Comparison of ENCODE assay signal across 18 cellular contexts in the genomic region with DNA sequence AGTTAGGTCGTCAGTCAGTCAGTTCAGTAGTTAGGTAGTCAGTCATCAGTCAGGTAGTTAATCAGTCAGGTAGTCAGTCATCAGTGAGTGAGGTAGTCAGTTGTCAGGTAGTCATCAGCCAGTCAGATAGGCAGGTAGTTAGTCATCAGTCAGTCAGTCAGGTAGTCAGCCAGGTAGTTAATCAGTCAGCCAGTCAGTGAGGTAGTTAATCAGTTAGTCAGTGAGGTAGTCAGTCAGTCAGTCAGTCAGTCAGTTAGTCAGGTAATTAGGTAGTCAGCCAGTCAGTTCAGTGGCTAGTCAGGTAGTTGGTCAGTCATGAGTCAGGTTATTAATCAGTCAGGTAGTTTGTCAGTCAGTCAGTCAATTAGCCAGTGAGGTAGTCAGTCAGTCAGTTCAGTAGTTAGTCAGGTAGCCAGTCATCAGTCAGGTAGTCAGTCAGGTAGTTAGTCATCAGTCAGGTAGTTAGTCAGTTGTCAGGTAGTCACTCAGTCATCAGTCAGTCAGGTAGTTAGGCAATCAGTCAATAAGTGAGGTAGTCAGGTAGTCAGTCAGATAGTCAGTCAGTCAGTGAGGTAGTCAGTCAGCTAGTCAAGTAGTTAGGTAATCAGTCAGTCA. TPM values are rescaled to one million over a fixed set of nuclear protein-coding genes. Genes with fewer than 3 reads are reported as not detected.
DNase-seq lines count a peak whose midpoint lies in the region; ATAC-seq, FAIRE-seq and TF ChIP-seq lines count a peak whose summit lies in the region.
"Had no signal": no experiment of that assay in that cellular context is flagged by ENCODE, and none has a peak within 500 bp of the region (broad histone marks: within the 10 kb centered on the region; RNA-seq: fewer than 3 reads in every experiment).

No MANE protein-coding gene starts in this region.

- H3K4me1 ChIP-seq in H1 (replicated peaks in 1 of 4; ENCODE audit: control insufficient read depth in 3 of 4, insufficient read depth in 4 of 4, low read length in 3 of 4) (no peaks in the 10 kb centered on the region; a peak in 1 of 7 replicates), heart right ventricle (no peaks in the 10 kb centered on the region), right atrium auricular region (no peaks in the 10 kb centered on the region)

- no peaks in the 10 kb centered on the region for H3K4me1 Mint-ChIP-seq in activated T-cell treated with anti-CD3 and anti-CD28 coated beads, Interleukin-2, amount 50 U/mL, for 72 hours (ENCODE audit: low read depth)
- H3K4me1 Mint-ChIP-seq in stimulated activated effector memory CD8-positive, alpha-beta T cell treated with anti-CD3 and anti-CD28 coated beads, Interleukin-12 subunit alpha, Interleukin-12 subunit beta, amount 100 ng/mL, for 72 hours = no peaks in the 10 kb centered on the region
- H3K4me1 Mint-ChIP-seq: CD14-positive monocyte had no signal

- H3K9ac ChIP-seq in H1 (replicated peaks in 1 of 4; ENCODE audit: extremely low read depth in 1 of 4, low read depth in 3 of 4, low read length in 3 of 4) = no peak overlapping the region

- no peak overlapping the region for H4K91ac ChIP-seq in H1 (replicated peaks; ENCODE audit: insufficient read length, low read length)

- no peaks in the 10 kb centered on the region for H3K36me3 Mint-ChIP-seq in activated T-cell treated with anti-CD3 and anti-CD28 coated beads, Interleukin-2, amount 50 U/mL, for 72 hours (ENCODE audit: insufficient read depth in 2 of 2)
- no peaks in the 10 kb centered on the region for H3K36me3 Mint-ChIP-seq in stimulated activated effector memory CD8-positive, alpha-beta T cell treated with anti-CD3 and anti-CD28 coated beads, Interleukin-12 subunit alpha, Interleukin-12 subunit beta, amount 100 ng/mL, for 72 hours
- H3K36me3 Mint-ChIP-seq: CD14-positive monocyte; CD8-positive, alpha-beta T cell had no signal

- H3K9me3 ChIP-seq in H1 (ENCODE audit: insufficient read depth in 2 of 2, low read depth in 1 of 2, low read length in 1 of 2) = peaks cover 0 to 15% of the 10 kb centered on the region in 2 experiments; a peak in 3 of 4 replicates
- H3K9me3 ChIP-seq in heart right ventricle = no peaks in the 10 kb centered on the region
- no peaks in the 10 kb centered on the region for H3K9me3 ChIP-seq in right atrium auricular region

- H2BK15ac ChIP-seq in H1 (ENCODE audit: low read length) = peak overlapping the region; percentile 40; the same call in 1 of the 2 replicates

- H3K36me3 ChIP-seq in H1 (ENCODE audit: control insufficient read depth in 2 of 4, insufficient read depth in 4 of 4, low read length in 3 of 4) (no peaks in the 10 kb centered on the region), heart right ventricle (no peaks in the 10 kb centered on the region), right atrium auricular region (no peaks in the 10 kb centered on the region)

- H3K14ac ChIP-seq in H1 (ENCODE audit: insufficient read length) = no peak overlapping the region

- H3K27me3 ChIP-seq in H1 (replicated peaks in 1 of 4; ENCODE audit: control insufficient read depth in 3 of 4, extremely low read depth in 1 of 4, insufficient read depth in 3 of 4, low read length in 3 of 4) (peaks cover 0 to 3% (median 0%) of the 10 kb centered on the region in 4 experiments; a peak in 1 of 7 replicates), heart right ventricle (peaks cover 0 to 46% (median 11%) of the 10 kb centered on the region in 7 donors), right atrium auricular region (no peaks in the 10 kb centered on the region)

- no peak for DNase-seq in activated T-cell treated with anti-CD3 and anti-CD28 coated beads, Interleukin-2, amount 50 U/mL, for 72 hours
- DNase-seq in activated T-cell treated with anti-CD3 and anti-CD28 coated beads, Interleukin-2, amount 50 U/mL, for 48 hours = no peak
- DNase-seq in RKO (ENCODE audit: low spot score) (peak; percentile 62), H1 (ENCODE audit: low read depth in 1 of 2, low spot score in 2 of 2) (no peak), heart right ventricle (no peak), anterior cingulate cortex (lab: John Stamatoyannopoulos, UW) (no peak), right atrium auricular region (ENCODE audit: low spot score) (no peak)
- no peak for DNase-seq in stimulated activated effector memory CD8-positive, alpha-beta T cell treated with anti-CD3 and anti-CD28 coated beads, Interleukin-12 subunit alpha, Interleukin-12 subunit beta, amount 100 ng/mL, for 72 hours (ENCODE audit: low spot score in 2 of 2)
- DNase-seq: COR-L47, DMS53, GF-D8 had no signal

- no peak overlapping the region for H2AFZ ChIP-seq in H1 (ENCODE audit: low read length)

- H3K4me2 ChIP-seq in H1 (ENCODE audit: insufficient read depth in 1 of 2, low read depth in 2 of 2, low read length in 2 of 2) = no peak overlapping the region

- ATAC-seq in activated T-cell treated with anti-CD3 and anti-CD28 coated beads, Interleukin-2, amount 50 U/mL, for 72 hours (replicated peaks in 1 of 2) = peak; percentile 21 to 30
- ATAC-seq in stimulated activated effector memory CD8-positive, alpha-beta T cell treated with anti-CD3 and anti-CD28 coated beads, Interleukin-12 subunit alpha, Interleukin-12 subunit beta, amount 100 ng/mL, for 72 hours = peak; percentile 15
- ATAC-seq in heart right ventricle = no peak
- ATAC-seq: CD8-positive, alpha-beta T cell had no signal

- CTCF ChIA-PET in H1 (lab: Charles Lee; ENCODE audit: partially characterized antibody) = no interaction called here

- no peak overlapping the region for H4K5ac ChIP-seq in H1 (ENCODE audit: insufficient read length, low read depth, low read length)

- intact Hi-C loops in heart right ventricle (cut with DNase I) = no loop called here

- TF ChIP-seq POLR2A in H1 (IDR thresholded peaks at IDR 0.05; ENCODE audit: control extremely low read depth in 1 of 2, low read depth in 2 of 2, low read length in 2 of 2) = no peak

- H3K4me3 Mint-ChIP-seq in activated T-cell treated with anti-CD3 and anti-CD28 coated beads, Interleukin-2, amount 50 U/mL, for 72 hours = no peak overlapping the region
- H3K4me3 Mint-ChIP-seq in stimulated activated effector memory CD8-positive, alpha-beta T cell treated with anti-CD3 and anti-CD28 coated beads, Interleukin-12 subunit alpha, Interleukin-12 subunit beta, amount 100 ng/mL, for 72 hours = no peak overlapping the region
- H3K4me3 Mint-ChIP-seq: CD14-positive monocyte; CD8-positive, alpha-beta T cell had no signal

- H3K27ac Mint-ChIP-seq in activated T-cell treated with anti-CD3 and anti-CD28 coated beads, Interleukin-2, amount 50 U/mL, for 72 hours = no peak overlapping the region
- H3K27ac Mint-ChIP-seq in stimulated activated effector memory CD8-positive, alpha-beta T cell treated with anti-CD3 and anti-CD28 coated beads, Interleukin-12 subunit alpha, Interleukin-12 subunit beta, amount 100 ng/mL, for 72 hours = no peak overlapping the region
- H3K27ac Mint-ChIP-seq: CD14-positive monocyte; CD8-positive, alpha-beta T cell had no signal

- H3K79me2 ChIP-seq in H1 (ENCODE audit: control insufficient read depth in 1 of 2, insufficient read depth in 2 of 2, low read length in 2 of 2) = no peaks in the 10 kb centered on the region

- WGBS in H1 (ENCODE audit: extremely low coverage in 1 of 2, insufficient coverage in 1 of 2, insufficient read length in 1 of 2, insufficient replicate concordance in 2 of 2, low coverage in 1 of 2, low lambda C conversion rate in 2 of 2, missing lambda C conversion rate in 1 of 2), 2 experiments = 78% methylated on average over 1 of the region's 1 CpG; no CpG with 5 or more reads in 1 of the 2 experiments
- WGBS in heart right ventricle, 2 donors = 82 to 86% methylated on average over 1 of the region's 1 CpG

- TF ChIP-seq CTCF in H1 (IDR thresholded peaks at IDR 0.05; ENCODE audit: control extremely low read depth in 1 of 3, insufficient read depth in 1 of 3, low read depth in 1 of 3, low read length in 3 of 3) (no peak), heart right ventricle (IDR thresholded peaks at IDR 0.05) (no peak), right atrium auricular region (IDR thresholded peaks at IDR 0.05) (no peak)

- TF ChIP-seq EP300 in H1 (IDR thresholded peaks at IDR 0.05; ENCODE audit: borderline replicate concordance in 1 of 2, low read depth in 2 of 2, low read length in 2 of 2) = no peak

- no peak overlapping the region for H3K18ac ChIP-seq in H1 (ENCODE audit: extremely low read depth, low read length)

- peaks cover 3% of the 10 kb centered on the region; the same call in 1 of the 2 replicates for H3K79me1 ChIP-seq in H1 (ENCODE audit: low read depth, low read length)

- H3K27ac ChIP-seq in H1 (ENCODE audit: low read depth, low read length) (no peak overlapping the region), heart right ventricle (no peak overlapping the region), right atrium auricular region (no peak overlapping the region)
- H3K27ac ChIP-seq: 22Rv1 had no signal

- no peaks in the 10 kb centered on the region for H4K20me1 ChIP-seq in H1 (replicated peaks in 1 of 2; ENCODE audit: control insufficient read depth in 1 of 2, insufficient read depth in 2 of 2, low read length in 2 of 2)

- H2BK120ac ChIP-seq in H1 (replicated peaks; ENCODE audit: low read depth, low read length) = no peak overlapping the region

- no peaks in the 10 kb centered on the region for H3K27me3 Mint-ChIP-seq in activated T-cell treated with anti-CD3 and anti-CD28 coated beads, Interleukin-2, amount 50 U/mL, for 72 hours (ENCODE audit: low read depth)

- no peak overlapping the region for H4K8ac ChIP-seq in H1 (ENCODE audit: extremely low read depth, insufficient read depth, low read length)

- H2AK5ac ChIP-seq in H1 (ENCODE audit: low read depth, low read length) = peak overlapping the region; percentile 75; the same call in 1 of the 2 replicates

- POLR2A ChIA-PET in H1 (lab: Charles Lee; ENCODE audit: partially characterized antibody) = no interaction called here

- peaks cover 12% of the 10 kb centered on the region for H3K23me2 ChIP-seq in H1 (ENCODE audit: low read depth, low read length)

- H2BK12ac ChIP-seq in H1 (ENCODE audit: low read depth, low read length) = peak overlapping the region; percentile 87

- H2BK20ac ChIP-seq in H1 (ENCODE audit: low read length) = no peak overlapping the region

- FAIRE-seq in H1 (lab: Jason Lieb, UNC) = no peak
- FAIRE-seq: H54 had no signal

- H3K9me3 Mint-ChIP-seq in activated T-cell treated with anti-CD3 and anti-CD28 coated beads, Interleukin-2, amount 50 U/mL, for 72 hours = no peaks in the 10 kb centered on the region
- no peaks in the 10 kb centered on the region for H3K9me3 Mint-ChIP-seq in stimulated activated effector memory CD8-positive, alpha-beta T cell treated with anti-CD3 and anti-CD28 coated beads, Interleukin-12 subunit alpha, Interleukin-12 subunit beta, amount 100 ng/mL, for 72 hours
- H3K9me3 Mint-ChIP-seq: CD8-positive, alpha-beta T cell had no signal

- H3K4ac ChIP-seq in H1 (replicated peaks; ENCODE audit: insufficient read length, low read depth, low read length) = no peak overlapping the region

- H3K56ac ChIP-seq in H1 (replicated peaks; ENCODE audit: insufficient read length, low read depth, low read length) = no peak overlapping the region

- H3K4me3 ChIP-seq in H1 (ENCODE audit: extremely low read depth in 1 of 4, insufficient read depth in 2 of 4, low read depth in 3 of 4, low read length in 4 of 4) (no peak overlapping the region), heart right ventricle (no peak overlapping the region), right atrium auricular region (no peak overlapping the region)

- TF ChIP-seq RAD21 in H1 (IDR thresholded peaks at IDR 0.05 in 1 of 2, conservative IDR thresholded peaks at IDR 0.05 in 1 of 2; ENCODE audit: low read depth in 2 of 2, low read length in 2 of 2) = no peak

- H2BK5ac ChIP-seq in H1 (ENCODE audit: low read depth, low read length) = 0 out of 2 replicates have a peak overlapping the region, but pooled peaks have one; percentile 2

- H3K23ac ChIP-seq in H1 (ENCODE audit: insufficient read length) = no peak overlapping the region

RNA-seq across cellular contexts. Expression of a gene that starts 16.3 kb away (rescaled TPM):
- total RNA-seq in activated T-cell treated with anti-CD3 and anti-CD28 coated beads, Interleukin-2, amount 50 U/mL, for 72 hours = not detected
- total RNA-seq in H1 (2021; fragmentation: NEBNext Ultra II Directional; extraction: Animal tissue kit (Norgen Biotek cat#: 25700)) = not detected in 2 replicates
- 0.08 TPM in 1 of 2 replicates, not detected in the other for polyA plus RNA-seq in H1 (2011; rRNA removed)
- not detected for polyA plus RNA-seq in H1 (2011; cell fraction: cytosol; rRNA removed)
- polyA plus RNA-seq in H1 (2011; cell fraction: nucleus; rRNA removed) = 0.09 TPM
- not detected in 4 replicates for polyA plus RNA-seq in H1 (2012, experiment 1 of 2)
- polyA plus RNA-seq in H1 (2012, experiment 2 of 2) = not detected
- polyA plus RNA-seq in H1 (2013, experiment 1 of 2) = not detected
- polyA plus RNA-seq in H1 (2013, experiment 2 of 2) = not detected
- not detected in 2 replicates for polyA minus RNA-seq in H1 (2011; rRNA and poly(A)+ RNA removed)
- not detected for polyA minus RNA-seq in H1 (2011; cell fraction: cytosol; rRNA and poly(A)+ RNA removed)
- polyA minus RNA-seq in H1 (2011; cell fraction: nucleus; rRNA and poly(A)+ RNA removed) = 0.90 TPM
- total RNA-seq in heart right ventricle = not detected
- polyA plus RNA-seq in heart right ventricle = not detected
- not detected for total RNA-seq in right atrium auricular region
- total RNA-seq: CD8-positive, alpha-beta T cell; HT-29 had no signal
- polyA plus RNA-seq: BJ, CD14-positive monocyte had no signal

RNA-seq across cellular contexts. Expression of a gene that starts 27.6 kb away (rescaled TPM):
- not detected for total RNA-seq in activated T-cell treated with anti-CD3 and anti-CD28 coated beads, Interleukin-2, amount 50 U/mL, for 72 hours
- total RNA-seq in H1 (2021; fragmentation: NEBNext Ultra II Directional; extraction: Animal tissue kit (Norgen Biotek cat#: 25700)) = not detected in 2 replicates
- polyA plus RNA-seq in H1 (2011; rRNA removed) (0.06 and 0.11 TPM in 2 replicates), heart right ventricle (not detected)
- not detected for polyA plus RNA-seq in H1 (2011; cell fraction: cytosol; rRNA removed)
- 0.13 TPM for polyA plus RNA-seq in H1 (2011; cell fraction: nucleus; rRNA removed)
- 0.16 TPM in 1 of 4 replicates, not detected in the others for polyA plus RNA-seq in H1 (2012, experiment 1 of 2)
- not detected for polyA plus RNA-seq in H1 (2012, experiment 2 of 2)
- polyA plus RNA-seq in H1 (2013, experiment 1 of 2) = not detected
- polyA plus RNA-seq in H1 (2013, experiment 2 of 2) = not detected
- 0.38 and 0.51 TPM in 2 replicates for polyA minus RNA-seq in H1 (2011; rRNA and poly(A)+ RNA removed)
- polyA minus RNA-seq in H1 (2011; cell fraction: cytosol; rRNA and poly(A)+ RNA removed) = not detected
- not detected for polyA minus RNA-seq in H1 (2011; cell fraction: nucleus; rRNA and poly(A)+ RNA removed)
- total RNA-seq in heart right ventricle (not detected), right atrium auricular region (not detected)
- total RNA-seq: CD8-positive, alpha-beta T cell; HT-29 had no signal
- polyA plus RNA-seq: BJ, CD14-positive monocyte had no signal

RNA-seq across cellular contexts. Expression of a gene that starts 34.9 kb away (rescaled TPM):
- not detected for total RNA-seq in activated T-cell treated with anti-CD3 and anti-CD28 coated beads, Interleukin-2, amount 50 U/mL, for 72 hours
- total RNA-seq in H1 (2021; fragmentation: NEBNext Ultra II Directional; extraction: Animal tissue kit (Norgen Biotek cat#: 25700)) = not detected in 2 replicates
- polyA plus RNA-seq in H1 (2011; rRNA removed) (0.16 TPM in 1 of 2 replicates, not detected in the other), heart right ventricle (not detected)
- not detected for polyA plus RNA-seq in H1 (2011; cell fraction: cytosol; rRNA removed)
- 0.20 TPM for polyA plus RNA-seq in H1 (2011; cell fraction: nucleus; rRNA removed)
- not detected in 4 replicates for polyA plus RNA-seq in H1 (2012, experiment 1 of 2)
- not detected for polyA plus RNA-seq in H1 (2012, experiment 2 of 2)
- not detected for polyA plus RNA-seq in H1 (2013, experiment 1 of 2)
- not detected for polyA plus RNA-seq in H1 (2013, experiment 2 of 2)
- polyA minus RNA-seq in H1 (2011; rRNA and poly(A)+ RNA removed) = 0.19 TPM in 1 of 2 replicates, not detected in the other
- not detected for polyA minus RNA-seq in H1 (2011; cell fraction: cytosol; rRNA and poly(A)+ RNA removed)
- polyA minus RNA-seq in H1 (2011; cell fraction: nucleus; rRNA and poly(A)+ RNA removed) = 1.9 TPM
- total RNA-seq in heart right ventricle (not detected), right atrium auricular region (not detected)
- total RNA-seq: CD8-positive, alpha-beta T cell; HT-29 had no signal
- polyA plus RNA-seq: BJ, CD14-positive monocyte had no signal

RNA-seq across cellular contexts. Expression of a gene that starts 49.9 kb away (rescaled TPM):
- total RNA-seq in activated T-cell treated with anti-CD3 and anti-CD28 coated beads, Interleukin-2, amount 50 U/mL, for 72 hours = not detected
- total RNA-seq in H1 (2021; fragmentation: NEBNext Ultra II Directional; extraction: Animal tissue kit (Norgen Biotek cat#: 25700)) = not detected in 2 replicates
- polyA plus RNA-seq in H1 (2011; rRNA removed) (not detected in 2 replicates), heart right ventricle (not detected)
- polyA plus RNA-seq in H1 (2011; cell fraction: cytosol; rRNA removed) = not detected
- polyA plus RNA-seq in H1 (2011; cell fraction: nucleus; rRNA removed) = 0.09 TPM
- polyA plus RNA-seq in H1 (2012, experiment 1 of 2) = not detected in 4 replicates
- not detected for polyA plus RNA-seq in H1 (2012, experiment 2 of 2)
- not detected for polyA plus RNA-seq in H1 (2013, experiment 1 of 2)
- polyA plus RNA-seq in H1 (2013, experiment 2 of 2) = not detected
- not detected in 2 replicates for polyA minus RNA-seq in H1 (2011; rRNA and poly(A)+ RNA removed)
- not detected for polyA minus RNA-seq in H1 (2011; cell fraction: cytosol; rRNA and poly(A)+ RNA removed)
- polyA minus RNA-seq in H1 (2011; cell fraction: nucleus; rRNA and poly(A)+ RNA removed) = not detected
- total RNA-seq in heart right ventricle (not detected), right atrium auricular region (not detected)
- total RNA-seq: A673; CD8-positive, alpha-beta T cell; HT-29 had no signal
- polyA plus RNA-seq: BJ, CD14-positive monocyte had no signal

RNA-seq across cellular contexts. Expression of a gene that starts 56.7 kb away (rescaled TPM):
- total RNA-seq in activated T-cell treated with anti-CD3 and anti-CD28 coated beads, Interleukin-2, amount 50 U/mL, for 72 hours = not detected
- total RNA-seq in H1 (2021; fragmentation: NEBNext Ultra II Directional; extraction: Animal tissue kit (Norgen Biotek cat#: 25700)) = not detected in 2 replicates
- 0.08 and 0.09 TPM in 2 replicates for polyA plus RNA-seq in H1 (2011; rRNA removed)
- not detected for polyA plus RNA-seq in H1 (2011; cell fraction: cytosol; rRNA removed)
- polyA plus RNA-seq in H1 (2011; cell fraction: nucleus; rRNA removed) = not detected
- polyA plus RNA-seq in H1 (2012, experiment 1 of 2) = not detected in 4 replicates
- polyA plus RNA-seq in H1 (2012, experiment 2 of 2) = not detected
- polyA plus RNA-seq in H1 (2013, experiment 1 of 2) = not detected
- polyA plus RNA-seq in H1 (2013, experiment 2 of 2) = not detected
- 0.15 and 0.22 TPM in 2 replicates for polyA minus RNA-seq in H1 (2011; rRNA and poly(A)+ RNA removed)
- not detected for polyA minus RNA-seq in H1 (2011; cell fraction: cytosol; rRNA and poly(A)+ RNA removed)
- not detected for polyA minus RNA-seq in H1 (2011; cell fraction: nucleus; rRNA and poly(A)+ RNA removed)
- not detected for total RNA-seq in heart right ventricle
- not detected for polyA plus RNA-seq in heart right ventricle
- not detected for total RNA-seq in right atrium auricular region
- total RNA-seq: A673; CD8-positive, alpha-beta T cell; HT-29 had no signal
- polyA plus RNA-seq: BJ, CD14-positive monocyte had no signal

Comparison
In these comparisons a context has a peak if more than half of its experiments do, and no peak if none do; other contexts are left out.
1. ATAC-seq: peak in activated T-cell treated with anti-CD3 and anti-CD28 coated beads, Interleukin-2, amount 50 U/mL, for 72 hours (2 of 2) and stimulated activated effector memory CD8-positive, alpha-beta T cell treated with anti-CD3 and anti-CD28 coated beads, Interleukin-12 subunit alpha, Interleukin-12 subunit beta, amount 100 ng/mL, for 72 hours (single experiment); none in heart right ventricle (0 of 8).